ENCODE assay signal across 19 cellular contexts in the genomic region with DNA sequence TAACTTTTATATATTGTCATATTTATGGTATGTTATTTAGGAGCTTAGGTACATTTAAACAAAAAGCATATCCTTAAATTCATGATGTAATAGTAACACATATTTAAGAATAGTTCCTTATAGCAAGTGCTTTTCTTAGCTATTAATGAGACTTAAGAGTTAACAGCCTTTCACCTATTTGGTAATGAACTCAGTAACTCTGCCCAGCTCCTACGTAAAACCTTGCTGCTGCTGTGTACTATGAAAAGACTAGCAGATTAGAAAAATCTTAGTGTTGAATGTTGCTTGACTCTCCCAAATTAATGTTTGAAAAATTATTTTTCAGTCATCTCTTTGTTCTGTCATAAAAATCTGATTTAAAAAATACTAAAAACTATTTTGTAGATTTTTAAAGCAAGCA. TPM values are rescaled to one million over a fixed set of nuclear protein-coding genes. Genes with fewer than 3 reads are reported as not detected.
A peak's percentile ranks its signal among the peaks of the same experiment; 100 is the strongest.
DNase-seq lines count a peak whose midpoint lies in the region; ATAC-seq and FAIRE-seq lines count a peak whose summit lies in the region.
"Had no signal": no experiment of that assay in that cellular context is flagged by ENCODE, and none has a peak within 500 bp of the region (broad histone marks: within the 10 kb centered on the region; RNA-seq: fewer than 3 reads in every experiment).

No MANE protein-coding gene starts in this region.

- H3K9me3 Mint-ChIP-seq in activated CD4-positive, alpha-beta T cell treated with anti-CD3 and anti-CD28 coated beads, Interleukin-2, amount 10 ng/mL, durations not matched to agents 24 days and 14 days: no peaks in the 10 kb centered on the region

- H3K9ac ChIP-seq in subcutaneous abdominal adipose tissue (ENCODE audit: low read length in 5 of 5): peak overlapping the region in 3 of 5 donors; percentile 30 to 71 (median 43)

- ATAC-seq in GM19455 (IDR thresholded peaks at IDR 0.05; ENCODE audit: unreplicated experiment): no peak
- no peak for ATAC-seq in GM19467 (IDR thresholded peaks at IDR 0.05; ENCODE audit: unreplicated experiment)
- ATAC-seq: K562 had no signal

- DNase-seq in NCI-H69 (lab: John Stamatoyannopoulos, UW) (peak; percentile 31), caudate nucleus (lab: John Stamatoyannopoulos, UW) (peak in 4 of 61 donors; percentile 2 to 37 (median 14))
- no peak for DNase-seq in activated CD4-positive, alpha-beta T cell treated with anti-CD3 and anti-CD28 coated beads, Interleukin-2, amount 10 ng/mL, durations not matched to agents 24 days and 14 days
- DNase-seq: BE2C; CD4-positive, alpha-beta memory T cell; DMS79 treated with DMSO at 0.1 percent for 48 hours; GF-D8; GOT3; NCI-H1048; NCI-H187; NCI-H446; Peyer's patch; SIG-M5 had no signal

- intact Hi-C loops in activated CD4-positive, alpha-beta T cell treated with anti-CD3 and anti-CD28 coated beads, Interleukin-2, amount 10 ng/mL, durations not matched to agents 24 days and 14 days (cut with micrococcal nuclease): no loop called here

- no peak overlapping the region for H3K4me3 ChIP-seq in subcutaneous abdominal adipose tissue (ENCODE audit: low read depth in 1 of 5, low read length in 5 of 5)
- H3K4me3 ChIP-seq: K562, Peyer's patch had no signal

- peak; percentile 79 for FAIRE-seq in islet of Langerhans (lab: Jason Lieb, UNC)
- FAIRE-seq: K562 had no signal

- peaks cover 0 to 19% (median 14%) of the 10 kb centered on the region in 5 donors for H3K4me1 ChIP-seq in subcutaneous abdominal adipose tissue (ENCODE audit: control insufficient read depth in 5 of 5, insufficient read depth in 5 of 5, low read length in 5 of 5)
- H3K4me1 ChIP-seq: BE2C, Peyer's patch had no signal

- H3K36me3 Mint-ChIP-seq in activated CD4-positive, alpha-beta T cell treated with anti-CD3 and anti-CD28 coated beads, Interleukin-2, amount 10 ng/mL, durations not matched to agents 24 days and 14 days (ENCODE audit: low read depth): peaks cover 40% of the 10 kb centered on the region

- no peaks in the 10 kb centered on the region for H3K27me3 ChIP-seq in subcutaneous abdominal adipose tissue (ENCODE audit: control insufficient read depth in 5 of 5, insufficient read depth in 4 of 5, low read length in 5 of 5)
- H3K27me3 ChIP-seq: BE2C, Peyer's patch had no signal

- H3K36me3 ChIP-seq in subcutaneous abdominal adipose tissue (ENCODE audit: control insufficient read depth in 5 of 5, insufficient read depth in 5 of 5, low read length in 5 of 5): peaks cover 9 to 39% (median 21%) of the 10 kb centered on the region in 5 donors

- no peak overlapping the region for H3K27ac Mint-ChIP-seq in activated CD4-positive, alpha-beta T cell treated with anti-CD3 and anti-CD28 coated beads, Interleukin-2, amount 10 ng/mL, durations not matched to agents 24 days and 14 days

- no peaks in the 10 kb centered on the region for H3K27me3 Mint-ChIP-seq in activated CD4-positive, alpha-beta T cell treated with anti-CD3 and anti-CD28 coated beads, Interleukin-2, amount 10 ng/mL, durations not matched to agents 24 days and 14 days
- H3K27me3 Mint-ChIP-seq: CD4-positive, alpha-beta memory T cell had no signal

- no peak overlapping the region for H3K4me3 Mint-ChIP-seq in activated CD4-positive, alpha-beta T cell treated with anti-CD3 and anti-CD28 coated beads, Interleukin-2, amount 10 ng/mL, durations not matched to agents 24 days and 14 days
- H3K4me3 Mint-ChIP-seq: CD4-positive, alpha-beta memory T cell had no signal

- peaks cover 29% of the 10 kb centered on the region for H3K4me1 Mint-ChIP-seq in activated CD4-positive, alpha-beta T cell treated with anti-CD3 and anti-CD28 coated beads, Interleukin-2, amount 10 ng/mL, durations not matched to agents 24 days and 14 days

- no peaks in the 10 kb centered on the region for H3K9me3 ChIP-seq in subcutaneous abdominal adipose tissue (ENCODE audit: control insufficient read depth in 5 of 5, low read length in 5 of 5)
- H3K9me3 ChIP-seq: BE2C, Peyer's patch had no signal

- H3K27ac ChIP-seq in caudate nucleus (ENCODE audit: low read depth, low read length): peak overlapping the region; percentile 39
- peak overlapping the region; percentile 82 for H3K27ac ChIP-seq in subcutaneous abdominal adipose tissue (ENCODE audit: low read depth, low read length)
- H3K27ac ChIP-seq: HL-60, Peyer's patch had no signal

RNA-seq across cellular contexts. Expression of a gene that starts 6.9 kb away (rescaled TPM):
- total RNA-seq in activated CD4-positive, alpha-beta T cell treated with anti-CD3 and anti-CD28 coated beads, Interleukin-2, amount 10 ng/mL, durations not matched to agents 24 days and 14 days: 9.8 and 10.3 TPM in 2 replicates

RNA-seq across cellular contexts. Expression of a gene that starts 12.6 kb away (rescaled TPM):
- total RNA-seq in activated CD4-positive, alpha-beta T cell treated with anti-CD3 and anti-CD28 coated beads, Interleukin-2, amount 10 ng/mL, durations not matched to agents 24 days and 14 days: 27.5 and 31.0 TPM in 2 replicates
